In the genomic region with DNA sequence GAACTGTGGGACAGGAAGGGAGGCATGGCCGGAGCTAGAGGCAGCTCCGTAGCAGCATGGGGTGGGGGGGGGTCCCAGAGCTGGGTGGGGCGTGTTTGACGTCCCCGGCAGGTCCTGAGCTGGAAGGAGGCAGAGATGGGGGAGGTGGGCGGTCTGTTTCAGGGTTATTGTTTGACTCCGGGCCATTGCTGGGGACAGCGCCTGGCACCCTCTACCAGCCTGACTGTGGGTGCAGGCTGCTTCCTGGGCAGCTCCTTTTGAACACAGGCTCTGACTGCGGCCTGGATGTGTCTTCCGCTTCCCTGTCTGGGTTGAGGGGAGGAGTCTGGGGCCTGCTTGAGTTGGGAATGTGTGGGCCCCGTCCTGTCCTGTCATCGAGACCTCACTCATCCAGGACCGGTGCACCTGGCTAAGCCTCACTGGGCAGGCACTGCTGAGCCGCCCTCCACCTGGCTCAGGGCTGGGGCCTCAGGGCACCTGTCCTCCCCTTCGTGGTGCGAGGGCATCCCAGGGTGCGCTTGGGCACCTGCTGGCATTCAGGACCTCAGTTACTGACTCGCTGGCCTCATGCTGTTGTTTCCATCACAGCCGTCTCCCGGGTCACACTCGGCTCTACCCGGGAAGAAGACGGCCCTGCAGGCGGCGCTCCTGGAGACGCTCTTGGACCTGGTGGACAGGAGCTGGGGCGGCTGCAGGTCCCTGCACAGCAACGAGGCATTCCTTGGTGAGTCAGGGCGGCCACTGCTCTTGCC, we compare ENCODE assay signal across 20 cellular contexts. TPM values are rescaled to one million over a fixed set of nuclear protein-coding genes. Genes with fewer than 3 reads are reported as not detected.
DNase-seq lines count a peak whose midpoint lies in the region; ATAC-seq and TF ChIP-seq lines count a peak whose summit lies in the region.
"Had no signal": no experiment of that assay in that cellular context is flagged by ENCODE, and none has a peak within 500 bp of the region (broad histone marks: within the 10 kb centered on the region; RNA-seq: fewer than 3 reads in every experiment).

No MANE protein-coding gene starts in this region.

- H3K18ac ChIP-seq in H9 (ENCODE audit: insufficient read length, low read depth, low read length), result no peak overlapping the region

- H3K27me3 ChIP-seq in H9 (ENCODE audit: insufficient read depth, low read length) (no peaks in the 10 kb centered on the region), WERI-Rb-1 (ENCODE audit: insufficient read depth, low read depth, severe bottlenecking) (no peaks in the 10 kb centered on the region), lower lobe of right lung (ENCODE audit: low read depth) (no peaks in the 10 kb centered on the region), suprapubic skin (no peaks in the 10 kb centered on the region), smooth muscle cell (ENCODE audit: low read depth) (no peaks in the 10 kb centered on the region), brain microvascular endothelial cell (replicated peaks) (no peaks in the 10 kb centered on the region)
- H3K27me3 ChIP-seq: MG63 had no signal

- H3K9me3 Mint-ChIP-seq in H9, result no peaks in the 10 kb centered on the region
- peaks cover 3 to 8% of the 10 kb centered on the region in 2 donors for H3K9me3 Mint-ChIP-seq in stimulated activated naive B cell treated with anti-CD40 and anti-IgM and Interleukin-4, amounts not matched to agents 10 μg/mL and 1 μg/mL and 100 μg/mL, for 72 hours

- no peak overlapping the region for H3K23ac ChIP-seq in H9 (ENCODE audit: insufficient read length, low read depth, low read length)

- H3K4ac ChIP-seq in H9 (ENCODE audit: low read depth, low read length), result no peak overlapping the region

- no peak overlapping the region for H3T11ph ChIP-seq in H9 (ENCODE audit: low read length)

- H3K27ac ChIP-seq in H9 (ENCODE audit: insufficient read length, low read depth, low read length) (no peak overlapping the region), WERI-Rb-1 (no peak overlapping the region), lower lobe of right lung (no peak overlapping the region), suprapubic skin (no peak overlapping the region), smooth muscle cell (ENCODE audit: low read depth) (no peak overlapping the region), brain microvascular endothelial cell (no peak overlapping the region)

- TF ChIP-seq CTCF in H9 (conservative IDR thresholded peaks at IDR 0.05) (no peak), WERI-Rb-1 (IDR thresholded peaks at IDR 0.05; ENCODE audit: low read depth, low read length) (no peak), lower lobe of right lung (IDR thresholded peaks at IDR 0.05) (no peak), suprapubic skin (IDR thresholded peaks at IDR 0.05) (no peak), smooth muscle cell (IDR thresholded peaks at IDR 0.05; ENCODE audit: borderline replicate concordance, insufficient read depth, poor library complexity, severe bottlenecking) (no peak), brain microvascular endothelial cell (IDR thresholded peaks at IDR 0.05; ENCODE audit: low read depth, low read length, missing control alignments) (no peak)

- H3K27ac Mint-ChIP-seq in H9, result peak overlapping the region in 2 of 3 experiments; percentile 66 to 75; a peak in 1 of 7 replicates
- no peak overlapping the region for H3K27ac Mint-ChIP-seq in stimulated activated naive B cell treated with anti-CD40 and anti-IgM and Interleukin-4, amounts not matched to agents 10 μg/mL and 1 μg/mL and 100 μg/mL, for 72 hours
- H3K27ac Mint-ChIP-seq: CD4-positive, alpha-beta memory T cell had no signal

- H4K8ac ChIP-seq in H9 (replicated peaks; ENCODE audit: insufficient read length, low read depth, low read length), result no peak overlapping the region

- no peak for TF ChIP-seq EP300 in suprapubic skin (IDR thresholded peaks at IDR 0.05)

- no peak overlapping the region for H4K5ac ChIP-seq in H9 (ENCODE audit: insufficient read length, low read depth, low read length)

- no peak overlapping the region for H4K91ac ChIP-seq in H9 (ENCODE audit: insufficient read length, low read depth, low read length)

- peaks cover 34 to 82% (median 75%) of the 10 kb centered on the region in 3 experiments for H3K36me3 Mint-ChIP-seq in H9 (ENCODE audit: insufficient read depth in 1 of 3, low read depth in 3 of 3)
- H3K36me3 Mint-ChIP-seq in stimulated activated naive B cell treated with anti-CD40 and anti-IgM and Interleukin-4, amounts not matched to agents 10 μg/mL and 1 μg/mL and 100 μg/mL, for 72 hours, result peaks cover 83 to 86% of the 10 kb centered on the region in 2 donors

- no peak overlapping the region for H2BK120ac ChIP-seq in H9 (ENCODE audit: low read depth, low read length, poor library complexity, severe bottlenecking)

- TF ChIP-seq POLR2A in suprapubic skin (IDR thresholded peaks at IDR 0.05), result no peak

- H3K9me3 ChIP-seq in H9 (ENCODE audit: control insufficient read depth, low read depth, low read length) (no peaks in the 10 kb centered on the region), WERI-Rb-1 (ENCODE audit: severe bottlenecking) (no peaks in the 10 kb centered on the region), lower lobe of right lung (no peaks in the 10 kb centered on the region), suprapubic skin (no peaks in the 10 kb centered on the region), smooth muscle cell (replicated peaks; ENCODE audit: low read depth) (no peaks in the 10 kb centered on the region)
- H3K9me3 ChIP-seq: MG63 had no signal

- peaks cover 95% of the 10 kb centered on the region for H3K36me3 ChIP-seq in WERI-Rb-1
- peaks cover 70% of the 10 kb centered on the region for H3K36me3 ChIP-seq in lower lobe of right lung
- peaks cover 89% of the 10 kb centered on the region for H3K36me3 ChIP-seq in suprapubic skin
- H3K36me3 ChIP-seq in smooth muscle cell (ENCODE audit: low read depth), result no peaks in the 10 kb centered on the region
- peaks cover 9% of the 10 kb centered on the region for H3K36me3 ChIP-seq in brain microvascular endothelial cell (replicated peaks)

- H3K4me3 Mint-ChIP-seq in H9, result no peak overlapping the region
- H3K4me3 Mint-ChIP-seq in stimulated activated naive B cell treated with anti-CD40 and anti-IgM and Interleukin-4, amounts not matched to agents 10 μg/mL and 1 μg/mL and 100 μg/mL, for 72 hours, result no peak overlapping the region
- H3K4me3 Mint-ChIP-seq: CD4-positive, alpha-beta memory T cell had no signal

- H2AK5ac ChIP-seq in H9 (ENCODE audit: insufficient read length, low read length), result no peak overlapping the region

- no peak overlapping the region for H3K9ac ChIP-seq in H9 (ENCODE audit: extremely low read depth, insufficient read length, low read length)
- H3K9ac ChIP-seq in smooth muscle cell (ENCODE audit: low read depth), result no peak overlapping the region

- no peak overlapping the region for H2BK20ac ChIP-seq in H9 (ENCODE audit: low read depth, low read length, poor library complexity, severe bottlenecking)

- H3K4me1 Mint-ChIP-seq in H9, result no peaks in the 10 kb centered on the region
- peaks cover 5 to 8% of the 10 kb centered on the region in 2 donors for H3K4me1 Mint-ChIP-seq in stimulated activated naive B cell treated with anti-CD40 and anti-IgM and Interleukin-4, amounts not matched to agents 10 μg/mL and 1 μg/mL and 100 μg/mL, for 72 hours
- H3K4me1 Mint-ChIP-seq: CD4-positive, alpha-beta memory T cell had no signal

- no peaks in the 10 kb centered on the region for H3K79me1 ChIP-seq in H9 (ENCODE audit: insufficient read depth, low read depth, low read length, poor library complexity, severe bottlenecking)

- H2BK15ac ChIP-seq in H9 (ENCODE audit: low read depth, low read length), result no peak overlapping the region

- no peak overlapping the region for H3K56ac ChIP-seq in H9 (ENCODE audit: insufficient read length, low read depth, low read length)

- H3K4me3 ChIP-seq in WERI-Rb-1 (ENCODE audit: low read depth, low read length) (no peak overlapping the region), lower lobe of right lung (no peak overlapping the region), suprapubic skin (no peak overlapping the region), smooth muscle cell (no peak overlapping the region), brain microvascular endothelial cell (ENCODE audit: low read depth, low read length) (no peak overlapping the region)
- H3K4me3 ChIP-seq: MG63 had no signal

- no CpG with 5 or more reads among the region's 29 CpGs for WGBS in H9 (ENCODE audit: extremely low coverage, insufficient read length, low lambda C conversion rate)
- WGBS in suprapubic skin, result 89% methylated on average over 8 of the region's 29 CpGs
- 97% methylated on average over 26 of the region's 29 CpGs for WGBS in smooth muscle cell (ENCODE audit: low lambda C conversion rate)

- no peak overlapping the region for H3K4me2 ChIP-seq in H9 (ENCODE audit: insufficient read depth, insufficient read length, low read length)
- H3K4me2 ChIP-seq in smooth muscle cell, result no peak overlapping the region

- H2BK5ac ChIP-seq in H9 (ENCODE audit: insufficient read length, low read length), result no peak overlapping the region

- no peak overlapping the region for H2BK12ac ChIP-seq in H9 (ENCODE audit: insufficient read length, low read depth, low read length)

- no peak for ATAC-seq in lower lobe of right lung
- ATAC-seq in stimulated activated naive B cell treated with anti-CD40 and anti-IgM and Interleukin-4, amounts not matched to agents 10 μg/mL and 1 μg/mL and 100 μg/mL, for 72 hours (replicated peaks), result no peak

- no peak overlapping the region for H3K14ac ChIP-seq in H9 (ENCODE audit: insufficient read depth, low read length)

- no peaks in the 10 kb centered on the region for H3K4me1 ChIP-seq in H9 (ENCODE audit: insufficient read depth, low read length)
- no peaks in the 10 kb centered on the region for H3K4me1 ChIP-seq in lower lobe of right lung
- H3K4me1 ChIP-seq in suprapubic skin, result no peaks in the 10 kb centered on the region
- no peaks in the 10 kb centered on the region for H3K4me1 ChIP-seq in smooth muscle cell (ENCODE audit: low read depth)

- no peaks in the 10 kb centered on the region for H3K23me2 ChIP-seq in H9 (ENCODE audit: insufficient read length, low read depth, low read length, poor library complexity, severe bottlenecking)

- no peaks in the 10 kb centered on the region for H4K20me1 ChIP-seq in H9 (ENCODE audit: control insufficient read depth, insufficient read depth, insufficient read length)
- H4K20me1 ChIP-seq in smooth muscle cell (ENCODE audit: low read depth), result no peaks in the 10 kb centered on the region

- H3K27me3 Mint-ChIP-seq in H9 (ENCODE audit: low read depth), result no peaks in the 10 kb centered on the region
- no peaks in the 10 kb centered on the region for H3K27me3 Mint-ChIP-seq in stimulated activated naive B cell treated with anti-CD40 and anti-IgM and Interleukin-4, amounts not matched to agents 10 μg/mL and 1 μg/mL and 100 μg/mL, for 72 hours
- H3K27me3 Mint-ChIP-seq: CD4-positive, alpha-beta memory T cell had no signal

- H3K79me2 ChIP-seq in H9 (ENCODE audit: insufficient read depth, low read length) (no peaks in the 10 kb centered on the region), smooth muscle cell (ENCODE audit: low read depth) (no peaks in the 10 kb centered on the region)

- intact Hi-C loops in lower lobe of right lung (cut with DNase I), result no loop called here

- in situ Hi-C loops in brain microvascular endothelial cell (cut with HindIII; ENCODE audit: low pct_ligation_motif_present, low sequenced_read_pairs), result no loop called here

- no peak for DNase-seq in H9
- peak; percentile 9 for DNase-seq in WERI-Rb-1
- DNase-seq in lower lobe of right lung, result peak; percentile 41
- DNase-seq in suprapubic skin (ENCODE audit: low spot score in 2 of 2), result peak; percentile 41 to 72
- DNase-seq in smooth muscle cell (lab: John Stamatoyannopoulos, UW; ENCODE audit: unreplicated experiment), result no peak
- DNase-seq in stimulated activated naive B cell treated with anti-CD40 and anti-IgM and Interleukin-4, amounts not matched to agents 10 μg/mL and 1 μg/mL and 100 μg/mL, for 72 hours, result no peak
- no peak for DNase-seq in brain microvascular endothelial cell
- DNase-seq: C1 segment of cervical spinal cord; CD4-positive, alpha-beta memory T cell; COR-L47; GOT3; HCEC 1CT; KG1; MG63; NCI-H1105 treated with DMSO at 0.1 percent for 48 hours; NCI-H2029; NCI-H446; NCI-H524 treated with DMSO at 0.1 percent for 48 hours; NCI-H774; SIG-M5 had no signal

- H3F3A ChIP-seq in smooth muscle cell (ENCODE audit: low read depth), result no peaks in the 10 kb centered on the region

- no peak overlapping the region for H2AFZ ChIP-seq in H9 (ENCODE audit: low read length)
- H2AFZ ChIP-seq in smooth muscle cell (ENCODE audit: low read depth), result no peak overlapping the region

RNA-seq across cellular contexts. Expression of a gene that starts 26.5 kb away (rescaled TPM):
- 24.8 and 26.7 TPM in 2 replicates for total RNA-seq in H9 (2021)
- total RNA-seq in lower lobe of right lung, result 10.6 TPM
- total RNA-seq in suprapubic skin, result 10 to 100 TPM in 2 of 4 donors, 1 to 10 TPM in 2; 8.3 to 13.6 (median 10.9) TPM
- 3.5 and 4.0 TPM in 2 replicates for total RNA-seq in smooth muscle cell
- polyA plus RNA-seq in smooth muscle cell, result 0.77 and 2.7 TPM in 2 replicates

RNA-seq across cellular contexts. Expression of a gene that starts 54.5 kb away (rescaled TPM):
- total RNA-seq in H9 (2021) (0.44 and 0.48 TPM in 2 replicates), lower lobe of right lung (16.2 TPM), suprapubic skin (10 to 100 TPM; 10.5 to 22.2 (median 16.2) TPM), smooth muscle cell (under 0.01 TPM in 1 of 2 replicates, not detected in the other)
- not detected in 2 replicates for polyA plus RNA-seq in smooth muscle cell

Comparison
In these comparisons a context has a peak if more than half of its experiments do, and no peak if none do; other contexts are left out.
1. DNase-seq: peak in WERI-Rb-1 (single experiment), lower lobe of right lung (single experiment) and suprapubic skin (2 of 2); none in H9 (single experiment), smooth muscle cell (single experiment), stimulated activated naive B cell treated with anti-CD40 and anti-IgM and Interleukin-4, amounts not matched to agents 10 μg/mL and 1 μg/mL and 100 μg/mL, for 72 hours (single experiment) and brain microvascular endothelial cell (single experiment).